19 cellular contexts compared by ENCODE assay signal in the genomic region with DNA sequence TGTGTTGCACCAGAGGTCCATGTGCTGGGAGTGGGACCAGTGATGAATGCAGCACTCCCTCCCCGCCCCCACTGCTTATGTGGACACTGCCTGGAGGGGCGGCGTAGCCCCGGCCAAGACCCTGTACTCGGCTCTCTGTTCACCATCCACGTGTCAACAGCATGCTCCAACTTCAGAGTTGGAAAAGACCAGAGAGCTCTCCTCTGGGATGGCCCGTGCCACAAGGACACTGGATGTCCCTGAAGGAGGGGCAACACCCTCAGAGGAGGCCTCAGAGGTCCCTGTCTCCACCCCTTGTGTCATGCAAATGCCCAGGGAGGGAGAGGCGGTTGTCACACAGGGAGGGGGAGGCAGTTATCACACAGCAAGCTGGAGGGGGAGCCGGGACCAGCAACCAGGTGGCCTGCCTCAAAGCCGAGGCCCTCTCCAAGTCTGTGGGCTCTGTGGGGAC.
"Had no signal": no experiment of that assay in that cellular context is flagged by ENCODE, and none has a peak within 500 bp of the region (broad histone marks: within the 10 kb centered on the region; RNA-seq: fewer than 3 reads in every experiment).

No MANE protein-coding gene starts in this region.

- H3K36me3 ChIP-seq: esophagus squamous epithelium, left lung, neural progenitor cell, ovary, stomach, upper lobe of left lung had no signal

- DNase-seq: activated CD4-positive, alpha-beta T cell treated with anti-CD3 and anti-CD28 coated beads, Interleukin-2, amount 10 ng/mL, durations not matched to agents 7 days and 5 days; activated CD4-positive, CD25-positive, alpha-beta regulatory T cell; activated gamma-delta T cell; dermis blood vessel endothelial cell; effector memory CD4-positive, alpha-beta T cell; esophagus squamous epithelium; left lung; mucosa of descending colon; naive B cell; stimulated activated CD4-positive, alpha-beta T cell treated with anti-CD3 and anti-CD28 coated beads, Interleukin-4, amount 100 ng/mL, for 24 hours; stomach; T-cell; testis had no signal

- H3K9me3 ChIP-seq: esophagus squamous epithelium, left lung, mucosa of descending colon, ovary, stomach, testis, upper lobe of left lung had no signal

- ATAC-seq: left lung; mucosa of descending colon; sciatic nerve; SK-N-SH treated with all-trans-retinoic acid at 6 μM for 48 hours; stimulated activated effector memory CD8-positive, alpha-beta T cell treated with anti-CD3 and anti-CD28 coated beads, Interleukin-12 subunit alpha, Interleukin-12 subunit beta, amount 100 ng/mL, for 72 hours; T-cell had no signal

- H3K4me1 ChIP-seq: esophagus squamous epithelium, left lung, neural progenitor cell, stomach, testis, upper lobe of left lung had no signal

- H3K27me3 ChIP-seq: esophagus squamous epithelium, neural progenitor cell, ovary, stomach, testis, upper lobe of left lung had no signal

- H3K4me3 ChIP-seq: esophagus squamous epithelium, left lung, mucosa of descending colon, neural progenitor cell, ovary, stomach, testis, upper lobe of left lung had no signal

- H3K27ac ChIP-seq: esophagus squamous epithelium, left lung, neural progenitor cell, ovary, stomach, testis, upper lobe of left lung had no signal
